Comparison of ENCODE assay signal across 8 cellular contexts in genomic region chr14:68789798-68790655, GRCh38. TPM values are rescaled to one million over a fixed set of nuclear protein-coding genes. Genes with fewer than 3 reads are reported as not detected.
DNase-seq lines count a peak whose midpoint lies in the region; TF ChIP-seq lines count a peak whose summit lies in the region.

No MANE protein-coding gene starts in this region.

- H3K36me3 Mint-ChIP-seq in endodermal cell (ENCODE audit: low read depth) = peaks cover 38% of the 10 kb centered on the region

- DNase-seq in D341Med (ENCODE audit: low spot score) (peak; percentile 18), RPMI7951 (ENCODE audit: low read depth) (peak; percentile 32), endodermal cell (peak; percentile 59), T1000 (lab: John Stamatoyannopoulos, UW) (no peak), SIG-M5 treated with dmso at 0.1 percent for 504 hours (lab: John Stamatoyannopoulos, UW; ENCODE audit: unreplicated experiment) (no peak), epidermal melanocyte (ENCODE audit: insufficient read length, low spot score) (no peak), NCI-H82 treated with DMSO at 0.1 percent for 48 hours (lab: John Stamatoyannopoulos, UW; ENCODE audit: unreplicated experiment) (no peak)

- peak overlapping the region; percentile 100 for H3K4me3 Mint-ChIP-seq in endodermal cell

- H3K9ac ChIP-seq in endodermal cell (ENCODE audit: extremely low read depth, low read length, poor library complexity, severe bottlenecking) = peak overlapping the region; percentile 96

- H3K36me3 ChIP-seq in endodermal cell (ENCODE audit: control insufficient read depth, insufficient read depth, low read length) (peaks cover 33% of the 10 kb centered on the region), muscle layer of duodenum (ENCODE audit: control insufficient read depth in 1 of 2, insufficient read depth in 2 of 2, low read length in 2 of 2) (peaks cover 30 to 46% of the 10 kb centered on the region in 2 donors)

- no peaks in the 10 kb centered on the region for H3K9me3 ChIP-seq in endodermal cell (ENCODE audit: control insufficient read depth, low read length)
- no peaks in the 10 kb centered on the region for H3K9me3 ChIP-seq in muscle layer of duodenum (ENCODE audit: control insufficient read depth in 1 of 2, low read length in 2 of 2)

- peak overlapping the region; percentile 94 for H3K4me3 ChIP-seq in endodermal cell (ENCODE audit: low read length)
- peak overlapping the region; percentile 99 to 100 for H3K4me3 ChIP-seq in muscle layer of duodenum (ENCODE audit: low read depth in 1 of 2, low read length in 2 of 2)

- no peaks in the 10 kb centered on the region for H3K9me3 Mint-ChIP-seq in endodermal cell

- 78 to 85% methylated on average over 34 to 46 of the region's 46 CpGs for WGBS in endodermal cell (ENCODE audit: insufficient coverage in 1 of 2, insufficient read length in 1 of 2), 2 experiments

- H3K27ac ChIP-seq in endodermal cell (ENCODE audit: low read depth, low read length) (no peak overlapping the region), muscle layer of duodenum (ENCODE audit: low read length) (peak overlapping the region; percentile 100)

- H3K4me1 Mint-ChIP-seq in endodermal cell = peaks cover 39% of the 10 kb centered on the region

- TF ChIP-seq CTCF in endodermal cell (conservative IDR thresholded peaks at IDR 0.05) = no peak

- H3K27ac Mint-ChIP-seq in endodermal cell = peak overlapping the region; percentile 98

- no peaks in the 10 kb centered on the region for H3K27me3 ChIP-seq in endodermal cell (ENCODE audit: control insufficient read depth, insufficient read depth, low read length, poor library complexity, severe bottlenecking)
- no peaks in the 10 kb centered on the region for H3K27me3 ChIP-seq in muscle layer of duodenum (ENCODE audit: low read depth, low read length)

- peaks cover 2% of the 10 kb centered on the region for H3K4me1 ChIP-seq in endodermal cell (ENCODE audit: control insufficient read depth, insufficient read depth, low read length)
- H3K4me1 ChIP-seq in muscle layer of duodenum (ENCODE audit: control insufficient read depth in 1 of 2, insufficient read depth in 2 of 2, low read length in 2 of 2) = peaks cover 0 to 12% of the 10 kb centered on the region in 2 donors

- H3K27me3 Mint-ChIP-seq in endodermal cell (ENCODE audit: insufficient read depth) = no peaks in the 10 kb centered on the region

RNA-seq across cellular contexts. Expression of gene ZFP36L1, which starts 2.8 kb away (rescaled TPM):
- total RNA-seq in RPMI7951 (2014; rRNA removed; shearing (Covaris generic)) = 85.8 and 126 TPM in 2 replicates
- 10 to 100 TPM; 99.4 to 99.6 TPM for total RNA-seq in endodermal cell
- polyA plus RNA-seq in endodermal cell (2013, experiment 1 of 2) = 215 TPM
- 172 TPM for polyA plus RNA-seq in endodermal cell (2013, experiment 2 of 2)

Comparison
In these comparisons a context has a peak if more than half of its experiments do, and no peak if none do; other contexts are left out.
1. DNase-seq: peak in D341Med (single experiment), RPMI7951 (single experiment) and endodermal cell (single experiment); none in T1000 (single experiment), SIG-M5 treated with dmso at 0.1 percent for 504 hours (single experiment), epidermal melanocyte (single experiment) and NCI-H82 treated with DMSO at 0.1 percent for 48 hours (single experiment).